8 cellular contexts compared by ENCODE assay signal in genomic region chr12:54207539-54208267, GRCh38. TPM values are rescaled to one million over a fixed set of nuclear protein-coding genes. Genes with fewer than 3 reads are reported as not detected.
DNase-seq lines count a peak whose midpoint lies in the region; ATAC-seq and TF ChIP-seq lines count a peak whose summit lies in the region.

No MANE protein-coding gene starts in this region.

- CTCF ChIA-PET in activated naive CD4-positive, alpha-beta T cell treated with anti-CD3 and anti-CD28 coated beads, Interleukin-2, amount 10 ng/mL, durations not matched to agents 7 days and 5 days (lab: Charles Lee) = interaction anchor here (0.7 to 6.9 kb wide), 29 partner anchors 9 to 223 kb away, joined by 3 to 54 read pairs (median 5); partner anchors contain the start of genes HOXC10, HOXC5, HOXC8 and SMUG1

- intact Hi-C loops in left ventricle myocardium inferior (cut with micrococcal nuclease) (no loop called here), sciatic nerve (cut with DNase I) (loop anchor here (5.0 kb wide), 1 partner anchor 220 kb away; the partner anchor contains the start of gene HOXC10)

- peaks cover 82% of the 10 kb centered on the region for H3K27me3 Mint-ChIP-seq in activated naive CD4-positive, alpha-beta T cell treated with anti-CD3 and anti-CD28 coated beads, Interleukin-2, amount 10 ng/mL, durations not matched to agents 7 days and 5 days

- H3K9me3 ChIP-seq in SJSA1 (replicated peaks) (no peaks in the 10 kb centered on the region), left ventricle myocardium inferior (replicated peaks) (no peaks in the 10 kb centered on the region)

- H3K36me3 Mint-ChIP-seq in activated naive CD4-positive, alpha-beta T cell treated with anti-CD3 and anti-CD28 coated beads, Interleukin-2, amount 10 ng/mL, durations not matched to agents 7 days and 5 days = no peaks in the 10 kb centered on the region

- no peak overlapping the region for H3K4me3 Mint-ChIP-seq in activated naive CD4-positive, alpha-beta T cell treated with anti-CD3 and anti-CD28 coated beads, Interleukin-2, amount 10 ng/mL, durations not matched to agents 7 days and 5 days

- H3K36me3 ChIP-seq in SJSA1 (no peaks in the 10 kb centered on the region), left ventricle myocardium inferior (no peaks in the 10 kb centered on the region)

- H3K27me3 ChIP-seq in SJSA1 (replicated peaks) (no peaks in the 10 kb centered on the region), left ventricle myocardium inferior (ENCODE audit: low read depth) (peaks cover 85% of the 10 kb centered on the region)

- 0 out of 2 replicates have a peak, but pooled peaks cover 3% of the 10 kb centered on the region for H3K4me1 ChIP-seq in SJSA1 (replicated peaks)
- H3K4me1 ChIP-seq in left ventricle myocardium inferior = no peaks in the 10 kb centered on the region

- H3K27ac ChIP-seq in SJSA1 (no peak overlapping the region), left ventricle myocardium inferior (replicated peaks) (no peak overlapping the region)

- TF ChIP-seq CTCF in AG09319 (IDR thresholded peaks at IDR 0.05; ENCODE audit: low read depth, low read length) = peak; percentile 96
- TF ChIP-seq CTCF in left ventricle myocardium inferior (IDR thresholded peaks at IDR 0.05; ENCODE audit: borderline replicate concordance) = peak; percentile 91

- peak; percentile 52 for ATAC-seq in GM18873 (IDR thresholded peaks at IDR 0.05; ENCODE audit: low FRiP score, unreplicated experiment)
- ATAC-seq in sciatic nerve = peak; percentile 74

- H3K9me3 Mint-ChIP-seq in activated naive CD4-positive, alpha-beta T cell treated with anti-CD3 and anti-CD28 coated beads, Interleukin-2, amount 10 ng/mL, durations not matched to agents 7 days and 5 days = no peaks in the 10 kb centered on the region

- H3K4me1 Mint-ChIP-seq in activated naive CD4-positive, alpha-beta T cell treated with anti-CD3 and anti-CD28 coated beads, Interleukin-2, amount 10 ng/mL, durations not matched to agents 7 days and 5 days = peaks cover 4% of the 10 kb centered on the region

- DNase-seq in AG09319 (ENCODE audit: extremely low read depth, low read depth) = no peak
- peak; percentile 42 for DNase-seq in Jurkat, Clone E6-1 (ENCODE audit: low read depth, low spot score)
- DNase-seq in SJSA1 (ENCODE audit: low read depth in 1 of 2, low spot score in 2 of 2) = peak; percentile 65 to 81
- peak; percentile 87 for DNase-seq in activated naive CD4-positive, alpha-beta T cell treated with anti-CD3 and anti-CD28 coated beads, Interleukin-2, amount 10 ng/mL, durations not matched to agents 7 days and 5 days
- DNase-seq in left ventricle myocardium inferior = peak; percentile 57
- DNase-seq in sciatic nerve (ENCODE audit: low spot score) = peak; percentile 90
- no peak for DNase-seq in putamen (ENCODE audit: low spot score)

- H3K4me3 ChIP-seq in Jurkat, Clone E6-1 (ENCODE audit: low read length) = no peak overlapping the region
- no peak overlapping the region for H3K4me3 ChIP-seq in SJSA1
- H3K4me3 ChIP-seq in left ventricle myocardium inferior = no peak overlapping the region

- no peak overlapping the region for H3K27ac Mint-ChIP-seq in activated naive CD4-positive, alpha-beta T cell treated with anti-CD3 and anti-CD28 coated beads, Interleukin-2, amount 10 ng/mL, durations not matched to agents 7 days and 5 days

RNA-seq across cellular contexts. Expression of gene SMUG1, which starts 18.9 kb away (rescaled TPM):
- polyA plus RNA-seq in Jurkat, Clone E6-1 (2012; ENCODE audit: insufficient read depth, insufficient read length) = 36.9 TPM
- 35.9 and 50.6 TPM in 2 replicates for total RNA-seq in SJSA1 (2014; rRNA removed; shearing (Covaris generic))
- total RNA-seq in left ventricle myocardium inferior = 16.2 TPM
- total RNA-seq in sciatic nerve = 25.3 TPM

Comparison
In these comparisons a context has a peak if more than half of its experiments do, and no peak if none do; other contexts are left out.
1. DNase-seq: peak in Jurkat, Clone E6-1 (single experiment), SJSA1 (2 of 2), activated naive CD4-positive, alpha-beta T cell treated with anti-CD3 and anti-CD28 coated beads, Interleukin-2, amount 10 ng/mL, durations not matched to agents 7 days and 5 days (single experiment), left ventricle myocardium inferior (single experiment) and sciatic nerve (single experiment); none in AG09319 (single experiment) and putamen (single experiment).